ENCODE assay signal across 13 cellular contexts in the genomic region with DNA sequence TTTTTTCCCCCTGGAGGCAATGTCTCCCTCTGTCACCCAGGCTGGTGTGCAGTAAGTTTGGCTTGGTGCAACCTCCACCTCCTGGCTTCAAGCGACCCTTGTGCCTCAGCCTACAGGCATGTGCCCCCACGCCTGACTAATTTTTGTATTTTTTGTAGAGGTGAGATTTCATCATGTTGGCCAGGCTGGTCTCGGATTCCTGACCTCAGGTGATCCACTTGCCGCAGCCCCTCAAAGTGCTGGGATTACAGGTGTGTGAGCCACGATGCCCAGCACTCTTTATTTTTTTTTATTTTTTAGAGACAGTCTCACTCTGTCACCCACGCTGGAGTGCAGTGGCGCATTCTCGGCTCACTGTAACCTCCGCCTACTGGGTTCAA.
DNase-seq lines count a peak whose midpoint lies in the region; ATAC-seq and TF ChIP-seq lines count a peak whose summit lies in the region.
"Had no signal": no experiment of that assay in that cellular context is flagged by ENCODE, and none has a peak within 500 bp of the region (broad histone marks: within the 10 kb centered on the region; RNA-seq: fewer than 3 reads in every experiment).

No MANE protein-coding gene starts in this region.

- no peak for TF ChIP-seq POLR2A in gastroesophageal sphincter (IDR thresholded peaks at IDR 0.05)

- no peak overlapping the region for H2AFZ ChIP-seq in mammary epithelial cell (ENCODE audit: low read depth, low read length)

- H3K4me3 ChIP-seq in gastroesophageal sphincter (no peak overlapping the region), stomach smooth muscle (ENCODE audit: low read length in 2 of 2) (no peak overlapping the region), foreskin fibroblast (ENCODE audit: low read depth in 1 of 2, low read length in 2 of 2) (no peak overlapping the region), mammary epithelial cell (replicated peaks in 1 of 3; ENCODE audit: insufficient read depth in 1 of 3, low read depth in 2 of 3, low read length in 3 of 3) (no peak overlapping the region)

- TF ChIP-seq EP300 in gastroesophageal sphincter (IDR thresholded peaks at IDR 0.05), result no peak

- H3K9ac ChIP-seq in stomach smooth muscle (ENCODE audit: low read length in 2 of 2), result no peak overlapping the region
- no peak overlapping the region for H3K9ac ChIP-seq in mammary epithelial cell (ENCODE audit: insufficient read depth, low read length)

- H3K36me3 ChIP-seq in gastroesophageal sphincter, result peaks cover 0 to 91% of the 10 kb centered on the region in 2 donors
- peaks cover 27 to 36% of the 10 kb centered on the region in 2 donors for H3K36me3 ChIP-seq in stomach smooth muscle (ENCODE audit: control insufficient read depth in 2 of 2, insufficient read depth in 2 of 2, low read length in 2 of 2)
- peaks cover 31% of the 10 kb centered on the region for H3K36me3 ChIP-seq in mammary epithelial cell (ENCODE audit: insufficient read depth, low read length)

- 0 out of 2 replicates have a peak overlapping the region, but pooled peaks have one; percentile 3 for H3K27ac ChIP-seq in RWPE1
- peak overlapping the region in 3 of 4 donors; percentile 16 to 77 (median 73) for H3K27ac ChIP-seq in gastroesophageal sphincter
- peak overlapping the region; percentile 60 for H3K27ac ChIP-seq in stomach smooth muscle (ENCODE audit: low read length)
- no peak overlapping the region for H3K27ac ChIP-seq in mammary epithelial cell (ENCODE audit: insufficient read depth, low read depth, low read length)
- H3K27ac ChIP-seq: C4-2B had no signal

- intact Hi-C loops in mammary epithelial cell (cut with micrococcal nuclease), result no loop called here

- POLR2A ChIA-PET in RWPE1 (lab: Yijun Ruan, JAX; ENCODE audit: low non-redundant PET), result no interaction called here
- POLR2A ChIA-PET in activated CD4-positive, alpha-beta memory T cell treated with anti-CD3 and anti-CD28 coated beads, Interleukin-2, amount 10 ng/mL, durations not matched to agents 7 days and 5 days (lab: Charles Lee), result no interaction called here

- CTCF ChIA-PET in RWPE1 (lab: Yijun Ruan, JAX) (interaction anchor here (1.0 kb wide), 1 partner anchor 10 kb away, joined by 3 read pairs; no protein-coding TSS in a partner anchor), mammary epithelial cell (lab: Charles Lee; ENCODE audit: low non-redundant PET) (no interaction called here)
- CTCF ChIA-PET in activated CD4-positive, alpha-beta memory T cell treated with anti-CD3 and anti-CD28 coated beads, Interleukin-2, amount 10 ng/mL, durations not matched to agents 7 days and 5 days (lab: Charles Lee), result no interaction called here

- BruUV-seq in mammary epithelial cell (replicated peaks; lab: Mats Ljungman, UMichigan), result no TSS peak

- no peaks in the 10 kb centered on the region for H3K4me1 Mint-ChIP-seq in activated naive CD8-positive, alpha-beta T cell treated with anti-CD3 and anti-CD28 coated beads, Interleukin-2, amount 50 U/mL, for 24 hours
- H3K4me1 Mint-ChIP-seq in activated naive CD8-positive, alpha-beta T cell treated with anti-CD3 and anti-CD28 coated beads for 36 hours, result no peaks in the 10 kb centered on the region
- no peaks in the 10 kb centered on the region for H3K4me1 Mint-ChIP-seq in activated CD4-positive, alpha-beta memory T cell treated with anti-CD3 and anti-CD28 coated beads, Interleukin-2, amount 10 ng/mL, durations not matched to agents 7 days and 5 days

- H4K20me1 ChIP-seq in mammary epithelial cell (ENCODE audit: insufficient read depth, low read length), result no peaks in the 10 kb centered on the region

- in situ Hi-C loops in mammary epithelial cell (cut with MboI; ENCODE audit: low sequenced_read_pairs in 2 of 2), result no loop called here

- H3K4me2 ChIP-seq in mammary epithelial cell (ENCODE audit: insufficient read depth, low read depth, low read length), result no peak overlapping the region

- no peaks in the 10 kb centered on the region for H3K27me3 Mint-ChIP-seq in activated naive CD8-positive, alpha-beta T cell treated with anti-CD3 and anti-CD28 coated beads, Interleukin-2, amount 50 U/mL, for 24 hours
- no peaks in the 10 kb centered on the region for H3K27me3 Mint-ChIP-seq in activated naive CD8-positive, alpha-beta T cell treated with anti-CD3 and anti-CD28 coated beads for 36 hours
- no peaks in the 10 kb centered on the region for H3K27me3 Mint-ChIP-seq in activated CD4-positive, alpha-beta memory T cell treated with anti-CD3 and anti-CD28 coated beads, Interleukin-2, amount 10 ng/mL, durations not matched to agents 7 days and 5 days
- H3K27me3 Mint-ChIP-seq: CD4-positive, alpha-beta T cell had no signal

- DNase-seq in activated naive CD8-positive, alpha-beta T cell treated with anti-CD3 and anti-CD28 coated beads, Interleukin-2, amount 50 U/mL, for 24 hours, result no peak
- DNase-seq in activated naive CD8-positive, alpha-beta T cell treated with anti-CD3 and anti-CD28 coated beads for 36 hours, result no peak
- DNase-seq in RWPE1 (ENCODE audit: low spot score) (no peak), foreskin fibroblast (no peak), mammary epithelial cell (no peak)
- DNase-seq in activated CD4-positive, alpha-beta memory T cell treated with anti-CD3 and anti-CD28 coated beads, Interleukin-2, amount 10 ng/mL, durations not matched to agents 7 days and 5 days, result no peak
- DNase-seq: ACHN; Caco-2; CD4-positive, alpha-beta T cell; H9 had no signal

- WGBS in gastroesophageal sphincter (ENCODE audit: low coverage in 1 of 2), 2 donors, result 86 to 93% methylated on average over 4 to 7 of the region's 9 CpGs
- WGBS in mammary epithelial cell (ENCODE audit: low coverage, missing lambda C conversion rate), result 97% methylated on average over 8 of the region's 9 CpGs

- no peaks in the 10 kb centered on the region for H3K9me3 Mint-ChIP-seq in activated naive CD8-positive, alpha-beta T cell treated with anti-CD3 and anti-CD28 coated beads, Interleukin-2, amount 50 U/mL, for 24 hours
- H3K9me3 Mint-ChIP-seq in activated naive CD8-positive, alpha-beta T cell treated with anti-CD3 and anti-CD28 coated beads for 36 hours, result no peaks in the 10 kb centered on the region
- H3K9me3 Mint-ChIP-seq in activated CD4-positive, alpha-beta memory T cell treated with anti-CD3 and anti-CD28 coated beads, Interleukin-2, amount 10 ng/mL, durations not matched to agents 7 days and 5 days, result no peaks in the 10 kb centered on the region
- H3K9me3 Mint-ChIP-seq: CD4-positive, alpha-beta T cell; H9 had no signal

- no peaks in the 10 kb centered on the region for H3K79me2 ChIP-seq in mammary epithelial cell (ENCODE audit: insufficient read depth, low read length)

- ATAC-seq in activated naive CD8-positive, alpha-beta T cell treated with anti-CD3 and anti-CD28 coated beads, Interleukin-2, amount 50 U/mL, for 24 hours, result no peak
- ATAC-seq in gastroesophageal sphincter, result no peak

- H3K27ac Mint-ChIP-seq in activated naive CD8-positive, alpha-beta T cell treated with anti-CD3 and anti-CD28 coated beads, Interleukin-2, amount 50 U/mL, for 24 hours, result peak overlapping the region; percentile 31
- H3K27ac Mint-ChIP-seq in activated naive CD8-positive, alpha-beta T cell treated with anti-CD3 and anti-CD28 coated beads for 36 hours, result no peak overlapping the region
- no peak overlapping the region for H3K27ac Mint-ChIP-seq in activated CD4-positive, alpha-beta memory T cell treated with anti-CD3 and anti-CD28 coated beads, Interleukin-2, amount 10 ng/mL, durations not matched to agents 7 days and 5 days
- H3K27ac Mint-ChIP-seq: CD4-positive, alpha-beta T cell had no signal

- peaks cover 0 to 34% (median 0%) of the 10 kb centered on the region in 3 donors for H3K4me1 ChIP-seq in gastroesophageal sphincter
- H3K4me1 ChIP-seq in stomach smooth muscle (ENCODE audit: control insufficient read depth, insufficient read depth, low read length), result peaks cover 11% of the 10 kb centered on the region
- H3K4me1 ChIP-seq in mammary epithelial cell (ENCODE audit: insufficient read depth, low read length), result no peaks in the 10 kb centered on the region
- H3K4me1 ChIP-seq: Caco-2 had no signal

- peaks cover 65% of the 10 kb centered on the region for H3K36me3 Mint-ChIP-seq in activated naive CD8-positive, alpha-beta T cell treated with anti-CD3 and anti-CD28 coated beads, Interleukin-2, amount 50 U/mL, for 24 hours (ENCODE audit: low read depth)
- H3K36me3 Mint-ChIP-seq in activated naive CD8-positive, alpha-beta T cell treated with anti-CD3 and anti-CD28 coated beads for 36 hours, result peaks cover 47% of the 10 kb centered on the region
- H3K36me3 Mint-ChIP-seq in activated CD4-positive, alpha-beta memory T cell treated with anti-CD3 and anti-CD28 coated beads, Interleukin-2, amount 10 ng/mL, durations not matched to agents 7 days and 5 days (ENCODE audit: low read depth), result peaks cover 49% of the 10 kb centered on the region

- dilution Hi-C loops in mammary epithelial cell (cut with HindIII; ENCODE audit: low sequenced_read_pairs), result no loop called here

- no peak overlapping the region for H3K4me3 Mint-ChIP-seq in activated naive CD8-positive, alpha-beta T cell treated with anti-CD3 and anti-CD28 coated beads, Interleukin-2, amount 50 U/mL, for 24 hours
- H3K4me3 Mint-ChIP-seq in activated naive CD8-positive, alpha-beta T cell treated with anti-CD3 and anti-CD28 coated beads for 36 hours, result no peak overlapping the region
- no peak overlapping the region for H3K4me3 Mint-ChIP-seq in activated CD4-positive, alpha-beta memory T cell treated with anti-CD3 and anti-CD28 coated beads, Interleukin-2, amount 10 ng/mL, durations not matched to agents 7 days and 5 days
- H3K4me3 Mint-ChIP-seq: CD4-positive, alpha-beta T cell; H9 had no signal

- TF ChIP-seq CTCF in RWPE1 (conservative IDR thresholded peaks at IDR 0.05; ENCODE audit: low read depth), result no peak
- no peak for TF ChIP-seq CTCF in gastroesophageal sphincter (IDR thresholded peaks at IDR 0.05)
- TF ChIP-seq CTCF in foreskin fibroblast (IDR thresholded peaks at IDR 0.05; ENCODE audit: low read depth, low read length), result no peak
- TF ChIP-seq CTCF in mammary epithelial cell (conservative IDR thresholded peaks at IDR 0.05 in 1 of 2, IDR thresholded peaks at IDR 0.05 in 1 of 2; ENCODE audit: extremely low read depth in 1 of 2, insufficient read depth in 1 of 2, low read depth in 1 of 2, low read length in 2 of 2), result no peak

- no peaks in the 10 kb centered on the region for H3K27me3 ChIP-seq in gastroesophageal sphincter
- H3K27me3 ChIP-seq in stomach smooth muscle (ENCODE audit: control insufficient read depth in 1 of 2, insufficient read depth in 2 of 2, low read length in 2 of 2), result no peaks in the 10 kb centered on the region
- no peaks in the 10 kb centered on the region for H3K27me3 ChIP-seq in mammary epithelial cell (ENCODE audit: insufficient read depth, low read length)

- H3K9me3 ChIP-seq in gastroesophageal sphincter (no peaks in the 10 kb centered on the region), stomach smooth muscle (ENCODE audit: control insufficient read depth in 2 of 2, low read length in 2 of 2) (no peaks in the 10 kb centered on the region), mammary epithelial cell (replicated peaks; ENCODE audit: insufficient read depth, low read length) (no peaks in the 10 kb centered on the region)
- H3K9me3 ChIP-seq: Caco-2 had no signal
